In the genomic region with DNA sequence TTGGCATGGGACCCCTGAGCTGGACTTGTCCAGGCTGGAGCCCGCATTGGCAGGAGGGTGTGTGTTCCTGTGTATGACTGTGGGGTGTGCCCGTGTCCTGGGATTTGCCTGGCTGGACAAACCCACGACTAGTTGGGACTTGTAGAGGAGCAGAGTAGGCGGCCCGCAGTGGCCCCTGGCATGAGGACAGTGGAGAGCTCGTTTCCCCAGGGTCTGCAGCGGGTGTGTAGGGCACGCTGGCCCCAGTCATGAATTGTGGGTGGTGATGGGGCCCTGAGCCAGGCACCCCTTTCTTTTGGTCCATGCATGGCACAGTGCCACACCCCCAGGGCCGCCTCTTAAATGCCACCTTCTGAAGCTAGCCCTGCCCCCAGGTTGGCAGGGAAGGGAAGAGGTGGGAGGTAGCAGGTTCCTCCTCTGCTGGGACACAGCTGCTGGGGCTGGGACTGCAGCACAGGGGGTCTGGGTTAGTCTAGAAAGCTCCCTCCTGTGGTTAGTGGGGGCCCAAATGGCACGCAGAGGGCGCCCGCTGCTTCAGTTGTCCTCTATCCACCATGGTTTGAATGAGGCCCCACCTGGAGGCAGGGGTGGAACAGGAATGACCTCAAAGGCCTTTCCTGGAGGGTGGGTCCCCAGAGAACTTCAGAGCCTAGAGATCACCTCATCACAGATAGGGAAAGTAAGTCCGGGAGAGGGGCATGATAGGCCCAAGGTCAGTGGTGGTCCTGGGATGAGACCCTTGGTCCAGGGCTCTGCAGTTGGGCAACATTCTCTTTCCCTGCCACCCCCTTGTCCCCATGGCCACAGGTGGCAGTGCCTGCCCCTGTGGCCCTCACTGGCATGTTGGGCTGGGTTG, we compare ENCODE assay signal across 1 cellular context.
TF ChIP-seq lines count a peak whose summit lies in the region.

No MANE protein-coding gene starts in this region.

TF ChIP-seq in GM23338, 12 proteins besides CTCF, POLR2A, EP300 and RAD21 (continued from another document):
- TF ChIP-seq, protein P1, sequence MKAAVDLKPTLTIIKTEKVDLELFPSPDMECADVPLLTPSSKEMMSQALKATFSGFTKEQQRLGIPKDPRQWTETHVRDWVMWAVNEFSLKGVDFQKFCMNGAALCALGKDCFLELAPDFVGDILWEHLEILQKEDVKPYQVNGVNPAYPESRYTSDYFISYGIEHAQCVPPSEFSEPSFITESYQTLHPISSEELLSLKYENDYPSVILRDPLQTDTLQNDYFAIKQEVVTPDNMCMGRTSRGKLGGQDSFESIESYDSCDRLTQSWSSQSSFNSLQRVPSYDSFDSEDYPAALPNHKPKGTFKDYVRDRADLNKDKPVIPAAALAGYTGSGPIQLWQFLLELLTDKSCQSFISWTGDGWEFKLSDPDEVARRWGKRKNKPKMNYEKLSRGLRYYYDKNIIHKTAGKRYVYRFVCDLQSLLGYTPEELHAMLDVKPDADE (IDR thresholded peaks at IDR 0.05), result no peak
- no peak for TF ChIP-seq EZH2 (IDR thresholded peaks at IDR 0.05; ENCODE audit: low read depth, unreplicated experiment)
- TF ChIP-seq NANOG (IDR thresholded peaks at IDR 0.05; ENCODE audit: borderline replicate concordance), result no peak
- TF ChIP-seq POLR2AphosphoS5 (IDR thresholded peaks at IDR 0.05; ENCODE audit: low read depth), result no peak
- TF ChIP-seq ZNF114 (CRISPR knock-in tag; IDR thresholded peaks at IDR 0.05), result no peak
- TF ChIP-seq, protein P2, sequence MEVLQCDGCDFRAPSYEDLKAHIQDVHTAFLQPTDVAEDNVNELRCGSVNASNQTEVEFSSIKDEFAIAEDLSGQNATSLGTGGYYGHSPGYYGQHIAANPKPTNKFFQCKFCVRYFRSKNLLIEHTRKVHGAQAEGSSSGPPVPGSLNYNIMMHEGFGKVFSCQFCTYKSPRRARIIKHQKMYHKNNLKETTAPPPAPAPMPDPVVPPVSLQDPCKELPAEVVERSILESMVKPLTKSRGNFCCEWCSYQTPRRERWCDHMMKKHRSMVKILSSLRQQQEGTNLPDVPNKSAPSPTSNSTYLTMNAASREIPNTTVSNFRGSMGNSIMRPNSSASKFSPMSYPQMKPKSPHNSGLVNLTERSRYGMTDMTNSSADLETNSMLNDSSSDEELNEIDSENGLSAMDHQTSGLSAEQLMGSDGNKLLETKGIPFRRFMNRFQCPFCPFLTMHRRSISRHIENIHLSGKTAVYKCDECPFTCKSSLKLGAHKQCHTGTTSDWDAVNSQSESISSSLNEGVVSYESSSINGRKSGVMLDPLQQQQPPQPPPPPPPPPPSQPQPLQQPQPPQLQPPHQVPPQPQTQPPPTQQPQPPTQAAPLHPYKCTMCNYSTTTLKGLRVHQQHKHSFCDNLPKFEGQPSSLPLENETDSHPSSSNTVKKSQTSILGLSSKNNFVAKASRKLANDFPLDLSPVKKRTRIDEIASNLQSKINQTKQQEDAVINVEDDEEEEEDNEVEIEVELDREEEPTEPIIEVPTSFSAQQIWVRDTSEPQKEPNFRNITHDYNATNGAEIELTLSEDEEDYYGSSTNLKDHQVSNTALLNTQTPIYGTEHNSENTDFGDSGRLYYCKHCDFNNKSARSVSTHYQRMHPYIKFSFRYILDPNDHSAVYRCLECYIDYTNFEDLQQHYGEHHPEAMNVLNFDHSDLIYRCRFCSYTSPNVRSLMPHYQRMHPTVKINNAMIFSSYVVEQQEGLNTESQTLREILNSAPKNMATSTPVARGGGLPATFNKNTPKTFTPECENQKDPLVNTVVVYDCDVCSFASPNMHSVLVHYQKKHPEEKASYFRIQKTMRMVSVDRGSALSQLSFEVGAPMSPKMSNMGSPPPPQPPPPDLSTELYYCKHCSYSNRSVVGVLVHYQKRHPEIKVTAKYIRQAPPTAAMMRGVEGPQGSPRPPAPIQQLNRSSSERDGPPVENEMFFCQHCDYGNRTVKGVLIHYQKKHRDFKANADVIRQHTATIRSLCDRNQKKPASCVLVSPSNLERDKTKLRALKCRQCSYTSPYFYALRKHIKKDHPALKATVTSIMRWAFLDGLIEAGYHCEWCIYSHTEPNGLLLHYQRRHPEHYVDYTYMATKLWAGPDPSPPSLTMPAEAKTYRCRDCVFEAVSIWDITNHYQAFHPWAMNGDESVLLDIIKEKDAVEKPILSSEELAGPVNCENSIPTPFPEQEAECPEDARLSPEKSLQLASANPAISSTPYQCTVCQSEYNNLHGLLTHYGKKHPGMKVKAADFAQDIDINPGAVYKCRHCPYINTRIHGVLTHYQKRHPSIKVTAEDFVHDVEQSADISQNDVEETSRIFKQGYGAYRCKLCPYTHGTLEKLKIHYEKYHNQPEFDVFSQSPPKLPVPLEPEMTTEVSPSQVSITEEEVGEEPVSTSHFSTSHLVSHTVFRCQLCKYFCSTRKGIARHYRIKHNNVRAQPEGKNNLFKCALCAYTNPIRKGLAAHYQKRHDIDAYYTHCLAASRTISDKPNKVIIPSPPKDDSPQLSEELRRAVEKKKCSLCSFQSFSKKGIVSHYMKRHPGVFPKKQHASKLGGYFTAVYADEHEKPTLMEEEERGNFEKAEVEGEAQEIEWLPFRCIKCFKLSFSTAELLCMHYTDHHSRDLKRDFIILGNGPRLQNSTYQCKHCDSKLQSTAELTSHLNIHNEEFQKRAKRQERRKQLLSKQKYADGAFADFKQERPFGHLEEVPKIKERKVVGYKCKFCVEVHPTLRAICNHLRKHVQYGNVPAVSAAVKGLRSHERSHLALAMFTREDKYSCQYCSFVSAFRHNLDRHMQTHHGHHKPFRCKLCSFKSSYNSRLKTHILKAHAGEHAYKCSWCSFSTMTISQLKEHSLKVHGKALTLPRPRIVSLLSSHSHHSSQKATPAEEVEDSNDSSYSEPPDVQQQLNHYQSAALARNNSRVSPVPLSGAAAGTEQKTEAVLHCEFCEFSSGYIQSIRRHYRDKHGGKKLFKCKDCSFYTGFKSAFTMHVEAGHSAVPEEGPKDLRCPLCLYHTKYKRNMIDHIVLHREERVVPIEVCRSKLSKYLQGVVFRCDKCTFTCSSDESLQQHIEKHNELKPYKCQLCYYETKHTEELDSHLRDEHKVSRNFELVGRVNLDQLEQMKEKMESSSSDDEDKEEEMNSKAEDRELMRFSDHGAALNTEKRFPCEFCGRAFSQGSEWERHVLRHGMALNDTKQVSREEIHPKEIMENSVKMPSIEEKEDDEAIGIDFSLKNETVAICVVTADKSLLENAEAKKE (CRISPR knock-in tag; IDR thresholded peaks at IDR 0.05), result no peak
